ENCODE assay signal across 8 cellular contexts in the genomic region with DNA sequence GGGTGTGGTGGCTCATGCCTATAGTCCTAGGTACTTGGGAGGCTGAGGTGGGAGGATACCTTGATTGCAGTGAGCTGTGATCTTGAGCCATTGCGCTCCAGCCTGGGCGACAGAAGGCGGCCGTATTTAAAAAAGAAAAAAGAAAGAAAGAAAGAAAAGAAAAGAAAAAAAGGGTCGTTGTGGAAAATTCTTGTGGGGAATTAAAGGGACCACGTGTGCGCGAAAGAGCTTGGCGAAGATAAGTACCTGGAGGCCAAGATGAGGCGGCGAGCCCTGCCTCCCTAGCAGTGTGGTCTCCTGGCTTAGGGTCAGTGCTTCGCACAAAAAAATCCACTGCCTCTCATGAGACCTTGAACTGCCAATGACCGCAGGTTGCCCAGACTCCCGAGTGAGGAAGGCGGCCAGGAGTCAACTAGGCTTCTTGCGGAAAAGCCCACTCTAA. TPM values are rescaled to one million over a fixed set of nuclear protein-coding genes. Genes with fewer than 3 reads are reported as not detected.
DNase-seq lines count a peak whose midpoint lies in the region; ATAC-seq and TF ChIP-seq lines count a peak whose summit lies in the region.

No MANE protein-coding gene starts in this region.

- DNase-seq in T-helper 1 cell: no peak
- no peak for DNase-seq in activated CD8-positive, alpha-beta T cell treated with anti-CD3 and anti-CD28 coated beads, Interleukin-2, amount 10 ng/mL, durations not matched to agents 7 days and 5 days
- DNase-seq in hepatocyte (ENCODE audit: low spot score): no peak
- no peak for DNase-seq in smooth muscle cell (lab: John Stamatoyannopoulos, UW; ENCODE audit: unreplicated experiment)
- DNase-seq in medulla oblongata (ENCODE audit: extremely low spot score): no peak
- no peak for DNase-seq in AML-193 (lab: John Stamatoyannopoulos, UW)

- no peaks in the 10 kb centered on the region for H3K27me3 Mint-ChIP-seq in T-helper 1 cell treated with Interleukin-12 subunit alpha and Interleukin-12 subunit beta and Interleukin-4 antibody, amounts not matched to agents 30 μg/mL and 1 μg/mL, for 36 hours (ENCODE audit: low read depth)
- H3K27me3 Mint-ChIP-seq in activated CD8-positive, alpha-beta T cell treated with anti-CD3 and anti-CD28 coated beads, Interleukin-2, amount 10 ng/mL, durations not matched to agents 7 days and 5 days (ENCODE audit: low read depth): no peaks in the 10 kb centered on the region

- H3K9me3 ChIP-seq in hepatocyte (ENCODE audit: low read depth) (no peaks in the 10 kb centered on the region), smooth muscle cell (replicated peaks; ENCODE audit: low read depth) (no peaks in the 10 kb centered on the region)

- peak overlapping the region; percentile 99 for H3K4me3 Mint-ChIP-seq in T-helper 1 cell treated with Interleukin-12 subunit alpha and Interleukin-12 subunit beta and Interleukin-4 antibody, amounts not matched to agents 30 μg/mL and 1 μg/mL, for 36 hours
- H3K4me3 Mint-ChIP-seq in activated CD8-positive, alpha-beta T cell treated with anti-CD3 and anti-CD28 coated beads, Interleukin-2, amount 10 ng/mL, durations not matched to agents 7 days and 5 days: peak overlapping the region; percentile 90

- H3K27ac ChIP-seq in hepatocyte: peak overlapping the region; percentile 64
- peak overlapping the region; percentile 29 for H3K27ac ChIP-seq in smooth muscle cell (ENCODE audit: low read depth)

- peaks cover 13% of the 10 kb centered on the region for H3K36me3 Mint-ChIP-seq in T-helper 1 cell treated with Interleukin-12 subunit alpha and Interleukin-12 subunit beta and Interleukin-4 antibody, amounts not matched to agents 30 μg/mL and 1 μg/mL, for 36 hours (ENCODE audit: low read depth)
- peaks cover 22% of the 10 kb centered on the region for H3K36me3 Mint-ChIP-seq in activated CD8-positive, alpha-beta T cell treated with anti-CD3 and anti-CD28 coated beads, Interleukin-2, amount 10 ng/mL, durations not matched to agents 7 days and 5 days (ENCODE audit: low read depth)

- H3K9me2 ChIP-seq in hepatocyte (replicated peaks; ENCODE audit: insufficient read depth): no peaks in the 10 kb centered on the region

- peaks cover 28% of the 10 kb centered on the region for H3K4me1 ChIP-seq in hepatocyte (ENCODE audit: insufficient read depth)
- H3K4me1 ChIP-seq in smooth muscle cell (ENCODE audit: low read depth): peaks cover 16% of the 10 kb centered on the region

- CTCF ChIA-PET in activated CD8-positive, alpha-beta T cell treated with anti-CD3 and anti-CD28 coated beads, Interleukin-2, amount 10 ng/mL, durations not matched to agents 7 days and 5 days (lab: Charles Lee): interaction anchor here (0.6 to 3.4 kb wide), 7 partner anchors 10 to 281 kb away, joined by 3 to 18 read pairs (median 4); a partner anchor contains a TSS

- H4K20me1 ChIP-seq in hepatocyte (ENCODE audit: insufficient read depth, poor library complexity, severe bottlenecking): peaks cover 5% of the 10 kb centered on the region
- peaks cover 36% of the 10 kb centered on the region for H4K20me1 ChIP-seq in smooth muscle cell (ENCODE audit: low read depth)

- H3K9me3 Mint-ChIP-seq in T-helper 1 cell treated with Interleukin-12 subunit alpha and Interleukin-12 subunit beta and Interleukin-4 antibody, amounts not matched to agents 30 μg/mL and 1 μg/mL, for 36 hours: no peaks in the 10 kb centered on the region
- H3K9me3 Mint-ChIP-seq in activated CD8-positive, alpha-beta T cell treated with anti-CD3 and anti-CD28 coated beads, Interleukin-2, amount 10 ng/mL, durations not matched to agents 7 days and 5 days (ENCODE audit: insufficient read depth): no peaks in the 10 kb centered on the region

- H3K9ac ChIP-seq in smooth muscle cell (ENCODE audit: low read depth): peak overlapping the region; percentile 65

- peaks cover 29% of the 10 kb centered on the region for H3K4me1 Mint-ChIP-seq in T-helper 1 cell treated with Interleukin-12 subunit alpha and Interleukin-12 subunit beta and Interleukin-4 antibody, amounts not matched to agents 30 μg/mL and 1 μg/mL, for 36 hours (ENCODE audit: low read depth)
- peaks cover 38% of the 10 kb centered on the region for H3K4me1 Mint-ChIP-seq in activated CD8-positive, alpha-beta T cell treated with anti-CD3 and anti-CD28 coated beads, Interleukin-2, amount 10 ng/mL, durations not matched to agents 7 days and 5 days (ENCODE audit: low read depth)

- peak overlapping the region; percentile 99 for H3K27ac Mint-ChIP-seq in T-helper 1 cell treated with Interleukin-12 subunit alpha and Interleukin-12 subunit beta and Interleukin-4 antibody, amounts not matched to agents 30 μg/mL and 1 μg/mL, for 36 hours
- H3K27ac Mint-ChIP-seq in activated CD8-positive, alpha-beta T cell treated with anti-CD3 and anti-CD28 coated beads, Interleukin-2, amount 10 ng/mL, durations not matched to agents 7 days and 5 days: peak overlapping the region; percentile 96

- POLR2A ChIA-PET in activated CD8-positive, alpha-beta T cell treated with anti-CD3 and anti-CD28 coated beads, Interleukin-2, amount 10 ng/mL, durations not matched to agents 7 days and 5 days (lab: Charles Lee): interaction anchor here (0.6 to 3.5 kb wide), 13 partner anchors 9 to 524 kb away, joined by 3 to 71 read pairs (median 4); a partner anchor contains a TSS

- no peak for ATAC-seq in activated CD8-positive, alpha-beta T cell treated with anti-CD3 and anti-CD28 coated beads, Interleukin-2, amount 10 ng/mL, durations not matched to agents 7 days and 5 days
- no peak for ATAC-seq in GM19035 (IDR thresholded peaks at IDR 0.05; ENCODE audit: unreplicated experiment)

- H3K4me3 ChIP-seq in hepatocyte (peak overlapping the region; percentile 32), smooth muscle cell (peak overlapping the region; percentile 94)

- H2AFZ ChIP-seq in hepatocyte (peak overlapping the region; percentile 61), smooth muscle cell (ENCODE audit: low read depth) (peak overlapping the region; percentile 84)

- no peaks in the 10 kb centered on the region for H3K27me3 ChIP-seq in hepatocyte
- no peaks in the 10 kb centered on the region for H3K27me3 ChIP-seq in smooth muscle cell (ENCODE audit: low read depth)

- H3K36me3 ChIP-seq in hepatocyte (replicated peaks; ENCODE audit: insufficient read depth, low read depth) (no peaks in the 10 kb centered on the region), smooth muscle cell (ENCODE audit: low read depth) (no peaks in the 10 kb centered on the region)

- H3K79me2 ChIP-seq in hepatocyte (peaks cover 49% of the 10 kb centered on the region), smooth muscle cell (ENCODE audit: low read depth) (peaks cover 55% of the 10 kb centered on the region)

- H3F3A ChIP-seq in smooth muscle cell (ENCODE audit: low read depth): no peaks in the 10 kb centered on the region

- 19% methylated on average over 16 of the region's 16 CpGs for WGBS in hepatocyte (ENCODE audit: low lambda C conversion rate, missing lambda C conversion rate)
- whole genome bisulfite sequencing in smooth muscle cell (ENCODE audit: low lambda C conversion rate): 10% methylated on average over 16 of the region's 16 CpGs

- H3K4me2 ChIP-seq in hepatocyte: peak overlapping the region; percentile 80
- H3K4me2 ChIP-seq in smooth muscle cell: peak overlapping the region; percentile 89

- no peak for TF ChIP-seq CTCF in hepatocyte (IDR thresholded peaks at IDR 0.05; ENCODE audit: poor library complexity)
- no peak for TF ChIP-seq CTCF in smooth muscle cell (IDR thresholded peaks at IDR 0.05; ENCODE audit: borderline replicate concordance, insufficient read depth, poor library complexity, severe bottlenecking)

RNA-seq across cellular contexts. Expression of a gene that starts 0.7 kb away (rescaled TPM):
- 100 to 1,000 TPM; 125 to 143 TPM for total RNA-seq in activated CD8-positive, alpha-beta T cell treated with anti-CD3 and anti-CD28 coated beads, Interleukin-2, amount 10 ng/mL, durations not matched to agents 7 days and 5 days
- total RNA-seq in hepatocyte: 68.5 and 71.2 TPM in 2 replicates
- 90.1 and 126 TPM in 2 replicates for polyA plus RNA-seq in hepatocyte
- 78.7 and 87.6 TPM in 2 replicates for total RNA-seq in smooth muscle cell
- polyA plus RNA-seq in smooth muscle cell: 105 and 148 TPM in 2 replicates

RNA-seq across cellular contexts. Expression of a gene that starts 9.0 kb away (rescaled TPM):
- total RNA-seq in activated CD8-positive, alpha-beta T cell treated with anti-CD3 and anti-CD28 coated beads, Interleukin-2, amount 10 ng/mL, durations not matched to agents 7 days and 5 days: 10 to 100 TPM; 32.9 to 33.7 TPM
- total RNA-seq in hepatocyte (31.3 and 47.4 TPM in 2 replicates), smooth muscle cell (24.3 and 42.3 TPM in 2 replicates)
- polyA plus RNA-seq in hepatocyte (29.9 and 33.3 TPM in 2 replicates), smooth muscle cell (25.7 and 28.4 TPM in 2 replicates)
